In the genomic region with DNA sequence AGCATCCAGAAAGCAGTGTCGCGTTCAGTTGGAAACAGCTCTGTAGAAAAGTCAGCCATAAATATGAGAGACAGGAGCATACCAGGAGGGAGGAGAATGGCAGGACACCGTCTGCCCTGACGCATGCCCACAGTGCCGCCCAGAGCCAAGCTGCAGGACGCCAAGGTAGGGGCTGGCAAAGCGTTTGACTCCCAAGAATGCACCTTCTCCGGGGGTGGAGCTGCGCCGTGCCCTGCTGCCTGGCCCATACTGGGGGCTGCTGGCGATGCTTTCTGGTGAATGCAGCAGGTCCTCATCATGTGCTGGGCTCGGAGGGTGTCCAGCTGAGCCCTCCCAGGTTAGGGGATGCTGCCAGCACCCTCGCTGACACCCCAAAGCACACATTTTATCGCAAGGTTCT, we compare ENCODE assay signal across 29 cellular contexts.
"Had no signal": no experiment of that assay in that cellular context is flagged by ENCODE, and none has a peak within 500 bp of the region (broad histone marks: within the 10 kb centered on the region; RNA-seq: fewer than 3 reads in every experiment).

No MANE protein-coding gene starts in this region.

- H3K9me3 ChIP-seq: suprapubic skin, testis, thyroid gland, transverse colon, upper lobe of right lung, vagina had no signal

- H3K4me3 Mint-ChIP-seq: stimulated activated effector memory CD8-positive, alpha-beta T cell treated with anti-CD3 and anti-CD28 coated beads, Interleukin-12 subunit alpha, Interleukin-12 subunit beta, amount 100 ng/mL, for 72 hours; stimulated activated memory B cell treated with anti-CD40 and anti-IgM and Interleukin-4, amounts not matched to agents 10 μg/mL and 1 μg/mL and 100 μg/mL, for 72 hours; stimulated activated naive B cell treated with anti-CD40 and anti-IgM and Interleukin-4, amounts not matched to agents 10 μg/mL and 1 μg/mL and 100 μg/mL, for 72 hours; stimulated activated naive CD8-positive, alpha-beta T cell treated with anti-CD3 and anti-CD28 coated beads, Interleukin-15, amount 100 ng/mL, for 72 hours; stimulated activated naive CD8-positive, alpha-beta T cell treated with anti-CD3 and anti-CD28 coated beads, Interleukin-15, Interleukin-2, amounts not matched to agents 100 ng/mL and 50 ng/mL, for 24 hours; type B pancreatic cell had no signal

- H3K27me3 Mint-ChIP-seq: stimulated activated memory B cell treated with anti-CD40 and anti-IgM and Interleukin-4, amounts not matched to agents 10 μg/mL and 1 μg/mL and 100 μg/mL, for 72 hours; stimulated activated naive B cell treated with anti-CD40 and anti-IgM and Interleukin-4, amounts not matched to agents 10 μg/mL and 1 μg/mL and 100 μg/mL, for 72 hours; stimulated activated naive CD8-positive, alpha-beta T cell treated with anti-CD3 and anti-CD28 coated beads, Interleukin-15, Interleukin-2, amounts not matched to agents 100 ng/mL and 50 ng/mL, for 24 hours had no signal

- H3K27me3 ChIP-seq: suprapubic skin, testis, thyroid gland, tibial nerve, upper lobe of left lung, uterus, vagina had no signal

- FAIRE-seq: urothelium cell line had no signal

- DNase-seq: stimulated activated CD4-positive, alpha-beta T cell treated with anti-CD3 and anti-CD28 coated beads, Interleukin-2, amount 100 ng/mL, for 48 hours; stimulated activated CD4-positive, alpha-beta T cell treated with anti-CD3 and anti-CD28 coated beads, Interleukin-4, amount 100 ng/mL, for 1 hour; stimulated activated CD4-positive, alpha-beta T cell treated with anti-CD3 and anti-CD28 coated beads, Interleukin-4, amount 100 ng/mL, for 24 hours; stimulated activated CD4-positive, alpha-beta T cell treated with anti-CD3 and anti-CD28 coated beads, Interleukin-4, amount 100 ng/mL, for 4 hours; stimulated activated CD8-positive, alpha-beta memory T cell treated with anti-CD3 and anti-CD28 coated beads, Interleukin-4, amount 100 ng/mL, for 48 hours; stimulated activated naive B cell treated with anti-CD40 and anti-IgM and Interleukin-4, amounts not matched to agents 10 μg/mL and 1 μg/mL and 100 μg/mL, for 72 hours; stimulated activated naive CD4-positive, alpha-beta T cell; stimulated activated naive CD4-positive, alpha-beta T cell treated with Interleukin-2 at 50 U/mL for 16 hours; stimulated activated naive CD8-positive, alpha-beta T cell treated with anti-CD3 and anti-CD28 coated beads, Interleukin-15, amount 100 ng/mL, for 72 hours; stimulated activated naive CD8-positive, alpha-beta T cell treated with anti-CD3 and anti-CD28 coated beads, Interleukin-15, Interleukin-2, amounts not matched to agents 100 U/mL and 50 U/mL, for 24 hours; stomach; substantia nigra; testis; thyroid gland; tibial artery; transverse colon; trophoblast cell; upper lobe of left lung; upper lobe of right lung; uterus had no signal

- H3K36me3 ChIP-seq: stomach, suprapubic skin, thoracic aorta, thyroid gland, tibial artery, tibial nerve, transverse colon, upper lobe of left lung, upper lobe of right lung, uterus, vagina had no signal

- H3K4me1 Mint-ChIP-seq: stimulated activated effector memory CD8-positive, alpha-beta T cell treated with anti-CD3 and anti-CD28 coated beads, Interleukin-12 subunit alpha, Interleukin-12 subunit beta, amount 100 ng/mL, for 72 hours; stimulated activated memory B cell treated with anti-CD40 and anti-IgM and Interleukin-4, amounts not matched to agents 10 μg/mL and 1 μg/mL and 100 μg/mL, for 72 hours; stimulated activated naive B cell treated with anti-CD40 and anti-IgM and Interleukin-4, amounts not matched to agents 10 μg/mL and 1 μg/mL and 100 μg/mL, for 72 hours; stimulated activated naive CD8-positive, alpha-beta T cell treated with anti-CD3 and anti-CD28 coated beads, Interleukin-15, amount 100 ng/mL, for 72 hours had no signal

- H3K4me1 ChIP-seq: stomach, suprapubic skin, thyroid gland, tibial artery, tibial nerve, transverse colon, upper lobe of left lung, upper lobe of right lung, uterus, vagina had no signal

- H3K27ac Mint-ChIP-seq: stimulated activated effector memory CD8-positive, alpha-beta T cell treated with anti-CD3 and anti-CD28 coated beads, Interleukin-12 subunit alpha, Interleukin-12 subunit beta, amount 100 ng/mL, for 72 hours; stimulated activated memory B cell treated with anti-CD40 and anti-IgM and Interleukin-4, amounts not matched to agents 10 μg/mL and 1 μg/mL and 100 μg/mL, for 72 hours; stimulated activated naive B cell treated with anti-CD40 and anti-IgM and Interleukin-4, amounts not matched to agents 10 μg/mL and 1 μg/mL and 100 μg/mL, for 72 hours; stimulated activated naive CD8-positive, alpha-beta T cell treated with anti-CD3 and anti-CD28 coated beads, Interleukin-15, amount 100 ng/mL, for 72 hours; stimulated activated naive CD8-positive, alpha-beta T cell treated with anti-CD3 and anti-CD28 coated beads, Interleukin-15, Interleukin-2, amounts not matched to agents 100 ng/mL and 50 ng/mL, for 24 hours; type B pancreatic cell had no signal

- H3K27ac ChIP-seq: stomach, suprapubic skin, testis, thoracic aorta, thyroid gland, tibial artery, tibial nerve, transverse colon, upper lobe of left lung, upper lobe of right lung, uterus, vagina had no signal

- H3K36me3 Mint-ChIP-seq: stimulated activated effector memory CD8-positive, alpha-beta T cell treated with anti-CD3 and anti-CD28 coated beads, Interleukin-12 subunit alpha, Interleukin-12 subunit beta, amount 100 ng/mL, for 72 hours; stimulated activated memory B cell treated with anti-CD40 and anti-IgM and Interleukin-4, amounts not matched to agents 10 μg/mL and 1 μg/mL and 100 μg/mL, for 72 hours; stimulated activated naive B cell treated with anti-CD40 and anti-IgM and Interleukin-4, amounts not matched to agents 10 μg/mL and 1 μg/mL and 100 μg/mL, for 72 hours; type B pancreatic cell had no signal

- H3K4me3 ChIP-seq: stomach, suprapubic skin, testis, thoracic aorta, thyroid gland, tibial artery, tibial nerve, transverse colon, upper lobe of left lung, upper lobe of right lung, uterus, vagina had no signal
